Comparison of ENCODE assay signal across 20 cellular contexts in the genomic region with DNA sequence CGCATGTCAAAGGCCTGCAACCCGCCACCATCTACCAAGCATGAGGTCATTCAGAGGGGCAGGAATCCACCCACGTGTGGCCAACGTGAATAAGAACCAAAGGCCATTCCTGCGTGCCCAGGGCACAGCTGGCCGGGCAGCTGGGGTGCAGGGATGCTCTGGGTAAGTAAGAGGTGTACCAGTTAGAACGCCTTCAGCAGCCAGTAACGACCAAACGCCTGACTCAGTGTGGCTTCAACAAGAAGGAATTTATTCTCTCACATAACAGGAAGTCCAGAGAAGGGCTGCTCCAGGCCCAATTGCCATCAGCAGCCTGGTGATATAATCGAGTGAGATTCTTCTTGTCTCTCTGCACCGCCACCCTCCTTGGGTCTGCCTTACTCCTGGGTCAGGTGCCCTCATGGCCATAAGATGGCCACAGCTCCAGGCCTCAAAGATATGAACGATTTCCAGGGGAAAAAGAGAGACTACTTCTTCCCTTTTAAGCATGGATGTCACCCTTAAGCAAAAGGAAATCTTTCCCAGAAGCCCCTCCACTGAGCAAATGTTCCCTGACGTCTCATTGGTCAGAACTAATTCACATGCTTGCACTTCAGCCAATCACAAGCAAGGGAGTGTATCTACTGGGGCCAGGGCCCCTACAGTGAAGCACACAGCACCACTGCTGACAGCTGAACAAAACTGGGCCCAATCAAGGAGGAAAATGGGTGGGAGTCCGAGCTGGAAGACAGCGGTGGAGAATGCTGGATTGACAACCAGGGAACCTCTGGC. TPM values are rescaled to one million over a fixed set of nuclear protein-coding genes. Genes with fewer than 3 reads are reported as not detected.
DNase-seq lines count a peak whose midpoint lies in the region; TF ChIP-seq lines count a peak whose summit lies in the region.
"Had no signal": no experiment of that assay in that cellular context is flagged by ENCODE, and none has a peak within 500 bp of the region (broad histone marks: within the 10 kb centered on the region; RNA-seq: fewer than 3 reads in every experiment).

No MANE protein-coding gene starts in this region.

- H3K79me1 ChIP-seq in trophoblast cell (ENCODE audit: low read length): peaks cover 25% of the 10 kb centered on the region

- no peak overlapping the region for H4K12ac ChIP-seq in trophoblast cell (ENCODE audit: low read depth, low read length)

- peaks cover 42% of the 10 kb centered on the region for H3K4me1 Mint-ChIP-seq in neural progenitor cell
- H3K4me1 Mint-ChIP-seq: CD8-positive, alpha-beta memory T cell; T-helper 17 cell had no signal

- H2BK5ac ChIP-seq in trophoblast cell (ENCODE audit: low read depth, low read length, poor library complexity): no peak overlapping the region

- H3K18ac ChIP-seq in trophoblast cell (ENCODE audit: low read length): peak overlapping the region; percentile 59

- peaks cover 10% of the 10 kb centered on the region for H3K27me3 Mint-ChIP-seq in neural progenitor cell (ENCODE audit: insufficient read depth, low read depth)
- H3K27me3 Mint-ChIP-seq: activated naive CD8-positive, alpha-beta T cell; CD8-positive, alpha-beta memory T cell; T-helper 17 cell had no signal

- H3F3A ChIP-seq in neural progenitor cell (ENCODE audit: low read depth): no peaks in the 10 kb centered on the region

- DNase-seq in EH (ENCODE audit: low read depth) (peak; percentile 54), MV-4-11 (lab: John Stamatoyannopoulos, UW) (peak; percentile 9), epithelial cell of esophagus (ENCODE audit: low read depth) (peak; percentile 26), trophoblast cell (peak in 1 of 2 donors; percentile 52), NCI-H2107 treated with DMSO at 0.1 percent for 48 hours (lab: John Stamatoyannopoulos, UW; ENCODE audit: unreplicated experiment) (no peak), medulla oblongata (ENCODE audit: extremely low spot score) (no peak), neural progenitor cell (ENCODE audit: low spot score) (no peak)
- DNase-seq in effector memory CD4-positive, alpha-beta T cell: no peak
- DNase-seq: CD8-positive, alpha-beta memory T cell; DND-41; foreskin melanocyte; Kasumi-1; NCI-H1417; NCI-H2171; NCI-H69; T-helper 17 cell; testis had no signal

- H2AFZ ChIP-seq in trophoblast cell (ENCODE audit: insufficient read depth, low read length, poor library complexity) (no peak overlapping the region), neural progenitor cell (replicated peaks) (no peak overlapping the region)

- TF ChIP-seq CTCF in epithelial cell of esophagus (IDR thresholded peaks at IDR 0.05; ENCODE audit: insufficient read depth, low read depth, low read length, missing control alignments): no peak
- TF ChIP-seq CTCF in neural progenitor cell (IDR thresholded peaks at IDR 0.05): no peak

- H3K79me2 ChIP-seq in trophoblast cell (ENCODE audit: control insufficient read depth, insufficient read depth, low read length, poor library complexity) (peaks cover 24% of the 10 kb centered on the region), neural progenitor cell (ENCODE audit: low read depth) (no peaks in the 10 kb centered on the region)

- H3K4me3 ChIP-seq in epithelial cell of esophagus (ENCODE audit: low read length) (no peak overlapping the region), trophoblast cell (ENCODE audit: low read depth, low read length) (no peak overlapping the region), neural progenitor cell (no peak overlapping the region)
- H3K4me3 ChIP-seq in effector memory CD4-positive, alpha-beta T cell (ENCODE audit: insufficient read depth, low read depth, low read length, poor library complexity, severe bottlenecking): no peak overlapping the region
- H3K4me3 ChIP-seq: testis had no signal

- no peak overlapping the region for H2BK12ac ChIP-seq in trophoblast cell (ENCODE audit: low read length)

- no peaks in the 10 kb centered on the region for H3K9me3 Mint-ChIP-seq in neural progenitor cell
- H3K9me3 Mint-ChIP-seq: activated T-helper 1 cell treated with anti-CD3 and anti-CD28 coated beads, Interleukin-12 subunit alpha, Interleukin-12 subunit beta, Interleukin-2, Interleukin-4 antibody, amounts not matched to agents 30 ng/mL and 10 ng/mL and 1 ng/mL, durations not matched to agents 14 hours and 24 hours and 36 hours; CD8-positive, alpha-beta memory T cell had no signal

- H2BK120ac ChIP-seq in trophoblast cell (ENCODE audit: insufficient read depth, low read length, poor library complexity): no peak overlapping the region

- H3K4me2 ChIP-seq in trophoblast cell (ENCODE audit: low read length) (no peak overlapping the region), neural progenitor cell (no peak overlapping the region)

- peaks cover 3% of the 10 kb centered on the region for H4K20me1 ChIP-seq in neural progenitor cell (ENCODE audit: low read depth)

- H3K36me3 ChIP-seq in trophoblast cell (ENCODE audit: control insufficient read depth in 1 of 2, insufficient read depth in 2 of 2, low read length in 2 of 2): no peaks in the 10 kb centered on the region
- no peaks in the 10 kb centered on the region for H3K36me3 ChIP-seq in effector memory CD4-positive, alpha-beta T cell (ENCODE audit: control insufficient read depth, insufficient read depth, low read length)
- H3K36me3 ChIP-seq in neural progenitor cell: no peaks in the 10 kb centered on the region
- H3K36me3 ChIP-seq: neutrophil had no signal

- H3K27me3 ChIP-seq in trophoblast cell (ENCODE audit: insufficient read depth, low read length): no peaks in the 10 kb centered on the region
- H3K27me3 ChIP-seq in effector memory CD4-positive, alpha-beta T cell (replicated peaks; ENCODE audit: control insufficient read depth, insufficient read depth, low read length, poor library complexity, severe bottlenecking): no peaks in the 10 kb centered on the region
- H3K27me3 ChIP-seq in neural progenitor cell: no peaks in the 10 kb centered on the region
- H3K27me3 ChIP-seq: neutrophil, testis had no signal

- H3K27ac ChIP-seq in trophoblast cell (ENCODE audit: low read depth, low read length): no peak overlapping the region
- H3K27ac ChIP-seq in effector memory CD4-positive, alpha-beta T cell (ENCODE audit: insufficient read depth, low read length, poor library complexity, severe bottlenecking): no peak overlapping the region
- no peak overlapping the region for H3K27ac ChIP-seq in neural progenitor cell
- H3K27ac ChIP-seq: neutrophil, testis had no signal

- H3K27ac Mint-ChIP-seq in neural progenitor cell: no peak overlapping the region
- H3K27ac Mint-ChIP-seq: activated naive CD8-positive, alpha-beta T cell; activated T-helper 1 cell treated with anti-CD3 and anti-CD28 coated beads, Interleukin-12 subunit alpha, Interleukin-12 subunit beta, Interleukin-2, Interleukin-4 antibody, amounts not matched to agents 30 ng/mL and 10 ng/mL and 1 ng/mL, durations not matched to agents 14 hours and 24 hours and 36 hours; T-helper 17 cell had no signal

- no peak overlapping the region for H4K91ac ChIP-seq in trophoblast cell (ENCODE audit: low read depth, low read length)

- no peak overlapping the region for H4K8ac ChIP-seq in trophoblast cell (ENCODE audit: low read depth, low read length)

- no CpG with 5 or more reads among the region's 15 CpGs for WGBS in trophoblast cell (ENCODE audit: extremely low coverage, insufficient coverage, insufficient read length)

- no peaks in the 10 kb centered on the region for H3K36me3 Mint-ChIP-seq in neural progenitor cell
- H3K36me3 Mint-ChIP-seq: activated naive CD8-positive, alpha-beta T cell had no signal

- H3K9ac ChIP-seq in trophoblast cell (ENCODE audit: low read length) (no peak overlapping the region), neural progenitor cell (no peak overlapping the region)

- H3K4ac ChIP-seq in trophoblast cell (ENCODE audit: low read depth, low read length): peak overlapping the region; percentile 7

- H3K4me1 ChIP-seq in trophoblast cell (ENCODE audit: control insufficient read depth in 1 of 2, insufficient read depth in 2 of 2, low read length in 2 of 2): peaks cover 37 to 42% of the 10 kb centered on the region in 2 experiments
- no peaks in the 10 kb centered on the region for H3K4me1 ChIP-seq in effector memory CD4-positive, alpha-beta T cell (ENCODE audit: control insufficient read depth, insufficient read depth, low read length, poor library complexity, severe bottlenecking)
- H3K4me1 ChIP-seq in neural progenitor cell: peaks cover 4% of the 10 kb centered on the region

- H3K4me3 Mint-ChIP-seq in neural progenitor cell: no peak overlapping the region
- H3K4me3 Mint-ChIP-seq: activated naive CD8-positive, alpha-beta T cell; activated T-helper 1 cell treated with anti-CD3 and anti-CD28 coated beads, Interleukin-12 subunit alpha, Interleukin-12 subunit beta, Interleukin-2, Interleukin-4 antibody, amounts not matched to agents 30 ng/mL and 10 ng/mL and 1 ng/mL, durations not matched to agents 14 hours and 24 hours and 36 hours; CD8-positive, alpha-beta memory T cell; T-helper 17 cell had no signal

- H3K9me3 ChIP-seq in trophoblast cell (ENCODE audit: insufficient read depth, low read depth, low read length) (peaks cover 4% of the 10 kb centered on the region), neural progenitor cell (ENCODE audit: low read depth) (no peaks in the 10 kb centered on the region)
- H3K9me3 ChIP-seq in effector memory CD4-positive, alpha-beta T cell (ENCODE audit: control insufficient read depth, low read length): no peaks in the 10 kb centered on the region
- H3K9me3 ChIP-seq: neutrophil, testis had no signal

- H3K14ac ChIP-seq in trophoblast cell (ENCODE audit: low read length): no peak overlapping the region

- H2AK5ac ChIP-seq in trophoblast cell (ENCODE audit: low read length): no peak overlapping the region

- no peak overlapping the region for H3K23ac ChIP-seq in trophoblast cell (ENCODE audit: low read length)

RNA-seq across cellular contexts. Expression of gene TTC7B, which starts 7.3 kb away (rescaled TPM):
- polyA plus RNA-seq in trophoblast cell (2013): 92.4 and 94.7 TPM in 2 replicates
- total RNA-seq in neural progenitor cell (ENCODE audit: low replicate concordance): 19.0 and 20.6 TPM in 2 replicates

Comparison
In these comparisons a context has a peak if more than half of its experiments do, and no peak if none do; other contexts are left out.
1. DNase-seq: peak in EH (single experiment), MV-4-11 (single experiment) and epithelial cell of esophagus (single experiment); none in NCI-H2107 treated with DMSO at 0.1 percent for 48 hours (single experiment), effector memory CD4-positive, alpha-beta T cell (0 of 3), medulla oblongata (single experiment) and neural progenitor cell (single experiment).